Comparison of ENCODE assay signal across 1 cellular context in the genomic region with DNA sequence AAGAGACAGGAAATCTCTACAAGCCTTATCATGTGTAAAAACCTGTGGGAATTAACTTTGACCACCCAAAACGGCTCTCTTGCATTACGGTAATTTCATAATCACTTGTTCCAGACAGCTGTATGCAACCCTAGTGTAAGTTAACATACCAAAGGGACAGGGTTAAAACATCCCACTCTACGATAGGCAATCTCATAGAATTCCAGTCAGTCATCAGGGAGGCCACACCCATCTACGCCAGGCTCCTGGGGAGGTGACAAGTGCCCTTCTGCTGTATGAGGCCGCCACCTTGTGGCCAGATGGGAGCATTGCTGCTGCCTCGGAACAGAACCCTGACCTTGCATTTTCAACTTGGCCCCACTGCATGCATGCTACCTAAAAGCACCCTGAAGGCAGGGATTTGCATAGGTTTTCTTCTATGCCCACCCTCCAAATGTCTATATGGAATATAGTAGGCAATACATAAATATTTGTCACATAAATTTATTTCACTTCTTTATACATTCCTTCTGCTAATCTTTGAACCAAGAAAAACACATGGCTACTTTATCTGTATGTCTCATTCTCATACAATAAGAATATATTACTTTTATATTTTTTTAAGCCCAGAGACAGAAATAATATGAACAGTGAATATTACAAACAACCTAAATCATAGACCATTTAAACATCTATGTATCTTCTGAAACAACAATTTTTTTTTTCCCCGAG.
A peak's percentile ranks its signal among the peaks of the same experiment; 100 is the strongest.
TF ChIP-seq lines count a peak whose summit lies in the region.

No MANE protein-coding gene starts in this region.

TF ChIP-seq in HEK293, 187 proteins besides CTCF, POLR2A, EP300 and RAD21 (continued from another document and continues in another):
- TF ChIP-seq ZIC2 (tag by site-specific recombination; IDR thresholded peaks at IDR 0.05), result 0 out of 2 replicates have a peak, but pooled peaks have one; percentile 9
- no peak for TF ChIP-seq ZNF274 (IDR thresholded peaks at IDR 0.05; ENCODE audit: low read length)
- no peak for TF ChIP-seq ZNF274 (tag by site-specific recombination; IDR thresholded peaks at IDR 0.05; ENCODE audit: borderline replicate concordance)
- no peak for TF ChIP-seq ZNF530 (tag by site-specific recombination; IDR thresholded peaks at IDR 0.05; ENCODE audit: low read depth)
- no peak for TF ChIP-seq ZNF529 (tag by site-specific recombination; IDR thresholded peaks at IDR 0.05; ENCODE audit: insufficient replicate concordance)
- no peak for TF ChIP-seq ZFP41 (tag by site-specific recombination; IDR thresholded peaks at IDR 0.05; ENCODE audit: borderline replicate concordance)
- TF ChIP-seq, protein P1, sequence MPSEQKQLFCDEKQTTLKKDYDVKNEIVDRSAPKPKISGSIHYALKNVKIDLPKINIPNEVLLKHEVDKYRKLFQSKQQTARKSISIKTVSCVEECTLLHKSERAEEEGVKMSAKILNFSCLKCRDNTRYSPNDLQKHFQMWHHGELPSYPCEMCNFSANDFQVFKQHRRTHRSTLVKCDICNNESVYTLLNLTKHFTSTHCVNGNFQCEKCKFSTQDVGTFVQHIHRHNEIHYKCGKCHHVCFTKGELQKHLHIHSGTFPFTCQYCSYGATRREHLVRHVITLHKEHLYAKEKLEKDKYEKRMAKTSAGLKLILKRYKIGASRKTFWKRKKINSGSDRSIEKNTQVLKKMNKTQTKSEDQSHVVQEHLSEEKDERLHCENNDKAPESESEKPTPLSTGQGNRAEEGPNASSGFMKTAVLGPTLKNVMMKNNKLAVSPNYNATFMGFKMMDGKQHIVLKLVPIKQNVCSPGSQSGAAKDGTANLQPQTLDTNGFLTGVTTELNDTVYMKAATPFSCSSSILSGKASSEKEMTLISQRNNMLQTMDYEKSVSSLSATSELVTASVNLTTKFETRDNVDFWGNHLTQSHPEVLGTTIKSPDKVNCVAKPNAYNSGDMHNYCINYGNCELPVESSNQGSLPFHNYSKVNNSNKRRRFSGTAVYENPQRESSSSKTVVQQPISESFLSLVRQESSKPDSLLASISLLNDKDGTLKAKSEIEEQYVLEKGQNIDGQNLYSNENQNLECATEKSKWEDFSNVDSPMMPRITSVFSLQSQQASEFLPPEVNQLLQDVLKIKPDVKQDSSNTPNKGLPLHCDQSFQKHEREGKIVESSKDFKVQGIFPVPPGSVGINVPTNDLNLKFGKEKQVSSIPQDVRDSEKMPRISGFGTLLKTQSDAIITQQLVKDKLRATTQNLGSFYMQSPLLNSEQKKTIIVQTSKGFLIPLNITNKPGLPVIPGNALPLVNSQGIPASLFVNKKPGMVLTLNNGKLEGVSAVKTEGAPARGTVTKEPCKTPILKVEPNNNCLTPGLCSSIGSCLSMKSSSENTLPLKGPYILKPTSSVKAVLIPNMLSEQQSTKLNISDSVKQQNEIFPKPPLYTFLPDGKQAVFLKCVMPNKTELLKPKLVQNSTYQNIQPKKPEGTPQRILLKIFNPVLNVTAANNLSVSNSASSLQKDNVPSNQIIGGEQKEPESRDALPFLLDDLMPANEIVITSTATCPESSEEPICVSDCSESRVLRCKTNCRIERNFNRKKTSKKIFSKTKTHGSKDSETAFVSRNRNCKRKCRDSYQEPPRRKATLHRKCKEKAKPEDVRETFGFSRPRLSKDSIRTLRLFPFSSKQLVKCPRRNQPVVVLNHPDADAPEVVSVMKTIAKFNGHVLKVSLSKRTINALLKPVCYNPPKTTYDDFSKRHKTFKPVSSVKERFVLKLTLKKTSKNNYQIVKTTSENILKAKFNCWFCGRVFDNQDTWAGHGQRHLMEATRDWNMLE (tag by site-specific recombination; conservative IDR thresholded peaks at IDR 0.05; ENCODE audit: low read depth), result 0 out of 2 replicates have a peak, but pooled peaks have one; percentile 26
- no peak for TF ChIP-seq ZNF248 (tag by site-specific recombination; IDR thresholded peaks at IDR 0.05)
- TF ChIP-seq ZNF169 (tag by site-specific recombination; IDR thresholded peaks at IDR 0.05), result no peak
- TF ChIP-seq, protein P2, sequence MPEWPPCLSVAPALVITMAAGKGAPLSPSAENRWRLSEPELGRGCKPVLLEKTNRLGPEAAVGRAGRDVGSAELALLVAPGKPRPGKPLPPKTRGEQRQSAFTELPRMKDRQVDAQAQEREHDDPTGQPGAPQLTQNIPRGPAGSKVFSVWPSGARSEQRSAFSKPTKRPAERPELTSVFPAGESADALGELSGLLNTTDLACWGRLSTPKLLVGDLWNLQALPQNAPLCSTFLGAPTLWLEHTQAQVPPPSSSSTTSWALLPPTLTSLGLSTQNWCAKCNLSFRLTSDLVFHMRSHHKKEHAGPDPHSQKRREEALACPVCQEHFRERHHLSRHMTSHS (tag by site-specific recombination; IDR thresholded peaks at IDR 0.05), result no peak
- 0 out of 2 replicates have a peak, but pooled peaks have one; percentile 27 for TF ChIP-seq ZNF561 (tag by site-specific recombination; IDR thresholded peaks at IDR 0.05; ENCODE audit: borderline replicate concordance)
- no peak for TF ChIP-seq ZNF184 (tag by site-specific recombination; IDR thresholded peaks at IDR 0.05)
- TF ChIP-seq HOXD13 (CRISPR knock-in tag; IDR thresholded peaks at IDR 0.05; ENCODE audit: borderline replicate concordance), result no peak
- TF ChIP-seq OVOL3 (tag by site-specific recombination; IDR thresholded peaks at IDR 0.05), result no peak
- TF ChIP-seq ZNF354C (tag by site-specific recombination; IDR thresholded peaks at IDR 0.05; ENCODE audit: borderline replicate concordance, low read depth), result no peak
- no peak for TF ChIP-seq ZNF138 (tag by site-specific recombination; IDR thresholded peaks at IDR 0.05; ENCODE audit: borderline replicate concordance)
- TF ChIP-seq, protein P3, sequence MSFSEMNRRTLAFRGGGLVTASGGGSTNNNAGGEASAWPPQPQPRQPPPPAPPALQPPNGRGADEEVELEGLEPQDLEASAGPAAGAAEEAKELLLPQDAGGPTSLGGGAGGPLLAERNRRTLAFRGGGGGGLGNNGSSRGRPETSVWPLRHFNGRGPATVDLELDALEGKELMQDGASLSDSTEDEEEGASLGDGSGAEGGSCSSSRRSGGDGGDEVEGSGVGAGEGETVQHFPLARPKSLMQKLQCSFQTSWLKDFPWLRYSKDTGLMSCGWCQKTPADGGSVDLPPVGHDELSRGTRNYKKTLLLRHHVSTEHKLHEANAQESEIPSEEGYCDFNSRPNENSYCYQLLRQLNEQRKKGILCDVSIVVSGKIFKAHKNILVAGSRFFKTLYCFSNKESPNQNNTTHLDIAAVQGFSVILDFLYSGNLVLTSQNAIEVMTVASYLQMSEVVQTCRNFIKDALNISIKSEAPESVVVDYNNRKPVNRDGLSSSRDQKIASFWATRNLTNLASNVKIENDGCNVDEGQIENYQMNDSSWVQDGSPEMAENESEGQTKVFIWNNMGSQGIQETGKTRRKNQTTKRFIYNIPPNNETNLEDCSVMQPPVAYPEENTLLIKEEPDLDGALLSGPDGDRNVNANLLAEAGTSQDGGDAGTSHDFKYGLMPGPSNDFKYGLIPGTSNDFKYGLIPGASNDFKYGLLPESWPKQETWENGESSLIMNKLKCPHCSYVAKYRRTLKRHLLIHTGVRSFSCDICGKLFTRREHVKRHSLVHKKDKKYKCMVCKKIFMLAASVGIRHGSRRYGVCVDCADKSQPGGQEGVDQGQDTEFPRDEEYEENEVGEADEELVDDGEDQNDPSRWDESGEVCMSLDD (tag by site-specific recombination; IDR thresholded peaks at IDR 0.05), result no peak
- TF ChIP-seq, protein P4, sequence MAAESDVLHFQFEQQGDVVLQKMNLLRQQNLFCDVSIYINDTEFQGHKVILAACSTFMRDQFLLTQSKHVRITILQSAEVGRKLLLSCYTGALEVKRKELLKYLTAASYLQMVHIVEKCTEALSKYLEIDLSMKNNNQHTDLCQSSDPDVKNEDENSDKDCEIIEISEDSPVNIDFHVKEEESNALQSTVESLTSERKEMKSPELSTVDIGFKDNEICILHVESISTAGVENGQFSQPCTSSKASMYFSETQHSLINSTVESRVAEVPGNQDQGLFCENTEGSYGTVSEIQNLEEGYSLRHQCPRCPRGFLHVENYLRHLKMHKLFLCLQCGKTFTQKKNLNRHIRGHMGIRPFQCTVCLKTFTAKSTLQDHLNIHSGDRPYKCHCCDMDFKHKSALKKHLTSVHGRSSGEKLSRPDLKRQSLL (tag by site-specific recombination; IDR thresholded peaks at IDR 0.05), result no peak
- TF ChIP-seq, protein P5, sequence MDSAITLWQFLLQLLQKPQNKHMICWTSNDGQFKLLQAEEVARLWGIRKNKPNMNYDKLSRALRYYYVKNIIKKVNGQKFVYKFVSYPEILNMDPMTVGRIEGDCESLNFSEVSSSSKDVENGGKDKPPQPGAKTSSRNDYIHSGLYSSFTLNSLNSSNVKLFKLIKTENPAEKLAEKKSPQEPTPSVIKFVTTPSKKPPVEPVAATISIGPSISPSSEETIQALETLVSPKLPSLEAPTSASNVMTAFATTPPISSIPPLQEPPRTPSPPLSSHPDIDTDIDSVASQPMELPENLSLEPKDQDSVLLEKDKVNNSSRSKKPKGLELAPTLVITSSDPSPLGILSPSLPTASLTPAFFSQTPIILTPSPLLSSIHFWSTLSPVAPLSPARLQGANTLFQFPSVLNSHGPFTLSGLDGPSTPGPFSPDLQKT (IDR thresholded peaks at IDR 0.05; ENCODE audit: borderline replicate concordance, low read depth, low read length), result no peak
- no peak for TF ChIP-seq ZNF350 (tag by site-specific recombination; IDR thresholded peaks at IDR 0.05)
- TF ChIP-seq, protein P6, sequence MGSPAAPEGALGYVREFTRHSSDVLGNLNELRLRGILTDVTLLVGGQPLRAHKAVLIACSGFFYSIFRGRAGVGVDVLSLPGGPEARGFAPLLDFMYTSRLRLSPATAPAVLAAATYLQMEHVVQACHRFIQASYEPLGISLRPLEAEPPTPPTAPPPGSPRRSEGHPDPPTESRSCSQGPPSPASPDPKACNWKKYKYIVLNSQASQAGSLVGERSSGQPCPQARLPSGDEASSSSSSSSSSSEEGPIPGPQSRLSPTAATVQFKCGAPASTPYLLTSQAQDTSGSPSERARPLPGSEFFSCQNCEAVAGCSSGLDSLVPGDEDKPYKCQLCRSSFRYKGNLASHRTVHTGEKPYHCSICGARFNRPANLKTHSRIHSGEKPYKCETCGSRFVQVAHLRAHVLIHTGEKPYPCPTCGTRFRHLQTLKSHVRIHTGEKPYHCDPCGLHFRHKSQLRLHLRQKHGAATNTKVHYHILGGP (tag by site-specific recombination; IDR thresholded peaks at IDR 0.05), result no peak
- TF ChIP-seq, protein P7, sequence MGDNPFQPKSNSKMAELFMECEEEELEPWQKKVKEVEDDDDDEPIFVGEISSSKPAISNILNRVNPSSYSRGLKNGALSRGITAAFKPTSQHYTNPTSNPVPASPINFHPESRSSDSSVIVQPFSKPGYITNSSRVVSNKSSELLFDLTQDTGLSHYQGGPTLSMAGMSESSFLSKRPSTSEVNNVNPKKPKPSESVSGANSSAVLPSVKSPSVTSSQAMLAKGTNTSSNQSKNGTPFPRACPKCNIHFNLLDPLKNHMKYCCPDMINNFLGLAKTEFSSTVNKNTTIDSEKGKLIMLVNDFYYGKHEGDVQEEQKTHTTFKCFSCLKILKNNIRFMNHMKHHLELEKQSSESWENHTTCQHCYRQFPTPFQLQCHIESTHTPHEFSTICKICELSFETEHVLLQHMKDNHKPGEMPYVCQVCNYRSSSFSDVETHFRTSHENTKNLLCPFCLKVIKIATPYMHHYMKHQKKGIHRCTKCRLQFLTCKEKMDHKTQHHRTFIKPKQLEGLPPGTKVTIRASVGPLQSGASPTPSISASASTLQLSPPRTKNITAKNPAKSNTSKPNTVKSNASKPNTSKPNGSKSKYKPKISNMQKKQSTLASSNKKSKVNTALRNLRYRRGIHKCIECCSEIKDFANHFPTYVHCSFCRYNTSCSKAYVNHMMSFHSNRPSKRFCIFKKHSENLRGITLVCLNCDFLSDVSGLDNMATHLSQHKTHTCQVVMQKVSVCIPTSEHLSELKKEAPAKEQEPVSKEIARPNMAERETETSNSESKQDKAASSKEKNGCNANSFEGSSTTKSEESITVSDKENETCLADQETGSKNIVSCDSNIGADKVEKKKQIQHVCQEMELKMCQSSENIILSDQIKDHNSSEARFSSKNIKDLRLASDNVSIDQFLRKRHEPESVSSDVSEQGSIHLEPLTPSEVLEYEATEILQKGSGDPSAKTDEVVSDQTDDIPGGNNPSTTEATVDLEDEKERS (tag by site-specific recombination; IDR thresholded peaks at IDR 0.05), result no peak
- TF ChIP-seq ZNF10 (tag by site-specific recombination; IDR thresholded peaks at IDR 0.05), result no peak
- no peak for TF ChIP-seq TCF7L2 (IDR thresholded peaks at IDR 0.05; ENCODE audit: borderline replicate concordance, low read depth, low read length)
- TF ChIP-seq ZBTB21 (tag by site-specific recombination; IDR thresholded peaks at IDR 0.05), result peak; percentile 64
- no peak for TF ChIP-seq ZNF747 (tag by site-specific recombination; IDR thresholded peaks at IDR 0.05)
- TF ChIP-seq, protein P8, sequence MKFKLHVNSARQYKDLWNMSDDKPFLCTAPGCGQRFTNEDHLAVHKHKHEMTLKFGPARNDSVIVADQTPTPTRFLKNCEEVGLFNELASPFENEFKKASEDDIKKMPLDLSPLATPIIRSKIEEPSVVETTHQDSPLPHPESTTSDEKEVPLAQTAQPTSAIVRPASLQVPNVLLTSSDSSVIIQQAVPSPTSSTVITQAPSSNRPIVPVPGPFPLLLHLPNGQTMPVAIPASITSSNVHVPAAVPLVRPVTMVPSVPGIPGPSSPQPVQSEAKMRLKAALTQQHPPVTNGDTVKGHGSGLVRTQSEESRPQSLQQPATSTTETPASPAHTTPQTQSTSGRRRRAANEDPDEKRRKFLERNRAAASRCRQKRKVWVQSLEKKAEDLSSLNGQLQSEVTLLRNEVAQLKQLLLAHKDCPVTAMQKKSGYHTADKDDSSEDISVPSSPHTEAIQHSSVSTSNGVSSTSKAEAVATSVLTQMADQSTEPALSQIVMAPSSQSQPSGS (tag by site-specific recombination; IDR thresholded peaks at IDR 0.05; ENCODE audit: low read depth), result no peak
- no peak for TF ChIP-seq ZNF76 (tag by site-specific recombination; IDR thresholded peaks at IDR 0.05; ENCODE audit: borderline replicate concordance, low read depth)
- no peak for TF ChIP-seq ZNF214 (tag by site-specific recombination; IDR thresholded peaks at IDR 0.05; ENCODE audit: borderline replicate concordance)
- no peak for TF ChIP-seq ZNF140 (tag by site-specific recombination; IDR thresholded peaks at IDR 0.05)
- no peak for TF ChIP-seq ZNF548 (tag by site-specific recombination; IDR thresholded peaks at IDR 0.05)
- TF ChIP-seq ZNF843 (tag by site-specific recombination; IDR thresholded peaks at IDR 0.05), result no peak
- TF ChIP-seq ZNF626 (tag by site-specific recombination; IDR thresholded peaks at IDR 0.05), result no peak
- peak; percentile 57; the same call in 1 of the 2 replicates for TF ChIP-seq SP3 (tag by site-specific recombination; IDR thresholded peaks at IDR 0.05)
- no peak for TF ChIP-seq ZBTB1 (tag by site-specific recombination; IDR thresholded peaks at IDR 0.05)
- TF ChIP-seq, protein P9, sequence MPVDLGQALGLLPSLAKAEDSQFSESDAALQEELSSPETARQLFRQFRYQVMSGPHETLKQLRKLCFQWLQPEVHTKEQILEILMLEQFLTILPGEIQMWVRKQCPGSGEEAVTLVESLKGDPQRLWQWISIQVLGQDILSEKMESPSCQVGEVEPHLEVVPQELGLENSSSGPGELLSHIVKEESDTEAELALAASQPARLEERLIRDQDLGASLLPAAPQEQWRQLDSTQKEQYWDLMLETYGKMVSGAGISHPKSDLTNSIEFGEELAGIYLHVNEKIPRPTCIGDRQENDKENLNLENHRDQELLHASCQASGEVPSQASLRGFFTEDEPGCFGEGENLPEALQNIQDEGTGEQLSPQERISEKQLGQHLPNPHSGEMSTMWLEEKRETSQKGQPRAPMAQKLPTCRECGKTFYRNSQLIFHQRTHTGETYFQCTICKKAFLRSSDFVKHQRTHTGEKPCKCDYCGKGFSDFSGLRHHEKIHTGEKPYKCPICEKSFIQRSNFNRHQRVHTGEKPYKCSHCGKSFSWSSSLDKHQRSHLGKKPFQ (tag by site-specific recombination; IDR thresholded peaks at IDR 0.05), result no peak
- TF ChIP-seq ZBTB7A (tag by site-specific recombination; IDR thresholded peaks at IDR 0.05; ENCODE audit: low read depth), result no peak
